ENCODE assay signal across 9 cellular contexts in genomic region chr7:142855756-142856564, GRCh38. TPM values are rescaled to one million over a fixed set of nuclear protein-coding genes. Genes with fewer than 3 reads are reported as not detected.
DNase-seq lines count a peak whose midpoint lies in the region; ATAC-seq and TF ChIP-seq lines count a peak whose summit lies in the region.
"Had no signal": no experiment of that assay in that cellular context is flagged by ENCODE, and none has a peak within 500 bp of the region (broad histone marks: within the 10 kb centered on the region; RNA-seq: fewer than 3 reads in every experiment).

No MANE protein-coding gene starts in this region.

- H3K36me3 ChIP-seq in heart right ventricle (no peaks in the 10 kb centered on the region), gastrocnemius medialis (no peaks in the 10 kb centered on the region)
- H3K36me3 ChIP-seq: SJSA1 had no signal

- H2BK12ac ChIP-seq in H9 (ENCODE audit: insufficient read length, low read depth, low read length) = no peak overlapping the region

- no peak for TF ChIP-seq CTCF in H9 (conservative IDR thresholded peaks at IDR 0.05)
- no peak for TF ChIP-seq CTCF in heart right ventricle (IDR thresholded peaks at IDR 0.05)
- TF ChIP-seq CTCF in gastrocnemius medialis (IDR thresholded peaks at IDR 0.05 in 4 of 5, conservative IDR thresholded peaks at IDR 0.05 in 1 of 5) = no peak

- intact Hi-C loops in activated T-helper 2 cell treated with anti-CD3 and anti-CD28 coated beads, Interferon-gamma antibody, Interleukin-2, Interleukin-4, amounts not matched to agents 10 μg/mL and 5 μg/mL and 100 μg/mL, durations not matched to agents 14 hours and 24 hours and 36 hours (cut with micrococcal nuclease) = no loop called here
- intact Hi-C loops in heart right ventricle (cut with DNase I) (loop anchor here in 9 of 10 donors (2.0 to 10.0 kb wide), 8 partner anchors 146 to 361 kb away; no protein-coding TSS in a partner anchor), gastrocnemius medialis (cut with DNase I; ENCODE audit: low total_unique reads) (no loop called here)

- H3K9ac ChIP-seq in H9 (ENCODE audit: extremely low read depth, insufficient read length, low read length) = no peak overlapping the region

- H3K27ac ChIP-seq in H9 (ENCODE audit: insufficient read length, low read depth, low read length) (no peak overlapping the region), heart right ventricle (no peak overlapping the region), gastrocnemius medialis (peak overlapping the region in 1 of 4 donors; percentile 27)
- H3K27ac ChIP-seq: SJSA1 had no signal

- H4K91ac ChIP-seq in H9 (ENCODE audit: insufficient read length, low read depth, low read length) = no peak overlapping the region

- H3K56ac ChIP-seq in H9 (ENCODE audit: insufficient read length, low read depth, low read length) = no peak overlapping the region

- no peak overlapping the region; a peak in 1 of 7 replicates for H3K27ac Mint-ChIP-seq in H9
- H3K27ac Mint-ChIP-seq in activated T-helper 2 cell treated with anti-CD3 and anti-CD28 coated beads, Interferon-gamma antibody, Interleukin-2, Interleukin-4, amounts not matched to agents 10 μg/mL and 5 μg/mL and 100 μg/mL, durations not matched to agents 14 hours and 24 hours and 36 hours = no peak overlapping the region

- no peaks in the 10 kb centered on the region; a peak in 1 of 5 replicates for H3K9me3 Mint-ChIP-seq in H9
- H3K9me3 Mint-ChIP-seq in activated T-helper 2 cell treated with anti-CD3 and anti-CD28 coated beads, Interferon-gamma antibody, Interleukin-2, Interleukin-4, amounts not matched to agents 10 μg/mL and 5 μg/mL and 100 μg/mL, durations not matched to agents 14 hours and 24 hours and 36 hours = no peaks in the 10 kb centered on the region

- ATAC-seq in heart right ventricle (peak in 7 of 8 donors; percentile 12 to 83 (median 50)), gastrocnemius medialis (peak in 1 of 2 donors; percentile 12), HG03175 (IDR thresholded peaks at IDR 0.05; ENCODE audit: unreplicated experiment) (no peak)

- no peak overlapping the region for H2BK120ac ChIP-seq in H9 (ENCODE audit: low read depth, low read length, poor library complexity, severe bottlenecking)

- peaks cover 18 to 23% of the 10 kb centered on the region in 2 experiments for H3K4me1 Mint-ChIP-seq in H9
- peaks cover 6% of the 10 kb centered on the region for H3K4me1 Mint-ChIP-seq in activated T-helper 2 cell treated with anti-CD3 and anti-CD28 coated beads, Interferon-gamma antibody, Interleukin-2, Interleukin-4, amounts not matched to agents 10 μg/mL and 5 μg/mL and 100 μg/mL, durations not matched to agents 14 hours and 24 hours and 36 hours (ENCODE audit: low read depth)

- H3K27me3 ChIP-seq in H9 (ENCODE audit: insufficient read depth, low read length) (peaks cover 4% of the 10 kb centered on the region; the same call in 1 of the 2 replicates), heart right ventricle (peaks cover 0 to 9% (median 0%) of the 10 kb centered on the region in 7 donors), gastrocnemius medialis (no peaks in the 10 kb centered on the region)

- H3K27me3 Mint-ChIP-seq in H9 (ENCODE audit: low read depth) = peaks cover 25% of the 10 kb centered on the region
- H3K27me3 Mint-ChIP-seq in activated T-helper 2 cell treated with anti-CD3 and anti-CD28 coated beads, Interferon-gamma antibody, Interleukin-2, Interleukin-4, amounts not matched to agents 10 μg/mL and 5 μg/mL and 100 μg/mL, durations not matched to agents 14 hours and 24 hours and 36 hours (ENCODE audit: low read depth) = peaks cover 33% of the 10 kb centered on the region

- no peak overlapping the region for H2AFZ ChIP-seq in H9 (ENCODE audit: low read length)

- peaks cover 17% of the 10 kb centered on the region for H3K23me2 ChIP-seq in H9 (ENCODE audit: insufficient read length, low read depth, low read length, poor library complexity, severe bottlenecking)

- H3K79me2 ChIP-seq in H9 (ENCODE audit: insufficient read depth, low read length) = no peaks in the 10 kb centered on the region

- no peak overlapping the region for H2AK5ac ChIP-seq in H9 (ENCODE audit: insufficient read length, low read length)

- no peaks in the 10 kb centered on the region for H3K79me1 ChIP-seq in H9 (ENCODE audit: insufficient read depth, low read depth, low read length, poor library complexity, severe bottlenecking)

- H3K4me3 ChIP-seq in heart right ventricle (peak overlapping the region in 9 of 10 donors; percentile 54 to 75 (median 71)), gastrocnemius medialis (peak overlapping the region; percentile 72 to 81 (median 76))

- no peak overlapping the region for H2BK15ac ChIP-seq in H9 (ENCODE audit: low read depth, low read length)

- H4K8ac ChIP-seq in H9 (replicated peaks; ENCODE audit: insufficient read length, low read depth, low read length) = no peak overlapping the region

- H3K4me2 ChIP-seq in H9 (ENCODE audit: insufficient read depth, insufficient read length, low read length) = peak overlapping the region; percentile 72

- no peak for TF ChIP-seq POLR2A in gastrocnemius medialis (IDR thresholded peaks at IDR 0.05)

- 0 out of 7 replicates have a peak, but pooled peaks cover 0 to 4% (median 0%) of the 10 kb centered on the region in 3 experiments for H3K36me3 Mint-ChIP-seq in H9 (ENCODE audit: insufficient read depth in 1 of 3, low read depth in 3 of 3)
- H3K36me3 Mint-ChIP-seq in activated T-helper 2 cell treated with anti-CD3 and anti-CD28 coated beads, Interferon-gamma antibody, Interleukin-2, Interleukin-4, amounts not matched to agents 10 μg/mL and 5 μg/mL and 100 μg/mL, durations not matched to agents 14 hours and 24 hours and 36 hours (ENCODE audit: low read depth) = no peaks in the 10 kb centered on the region

- H3K9me3 ChIP-seq in H9 (ENCODE audit: control insufficient read depth, low read depth, low read length) (no peaks in the 10 kb centered on the region), heart right ventricle (no peaks in the 10 kb centered on the region), gastrocnemius medialis (no peaks in the 10 kb centered on the region)
- H3K9me3 ChIP-seq: SJSA1 had no signal

- no peak overlapping the region for H3K23ac ChIP-seq in H9 (ENCODE audit: insufficient read length, low read depth, low read length)

- peak overlapping the region; percentile 85 to 86 for H3K4me3 Mint-ChIP-seq in H9
- H3K4me3 Mint-ChIP-seq in activated T-helper 2 cell treated with anti-CD3 and anti-CD28 coated beads, Interferon-gamma antibody, Interleukin-2, Interleukin-4, amounts not matched to agents 10 μg/mL and 5 μg/mL and 100 μg/mL, durations not matched to agents 14 hours and 24 hours and 36 hours (ENCODE audit: low read depth) = peak overlapping the region; percentile 65

- no peak overlapping the region for H3T11ph ChIP-seq in H9 (ENCODE audit: low read length)

- H3K14ac ChIP-seq in H9 (ENCODE audit: insufficient read depth, low read length) = no peak overlapping the region

- H3K18ac ChIP-seq in H9 (ENCODE audit: insufficient read length, low read depth, low read length) = no peak overlapping the region

- no peaks in the 10 kb centered on the region for H4K20me1 ChIP-seq in H9 (ENCODE audit: control insufficient read depth, insufficient read depth, insufficient read length)

- H3K4me1 ChIP-seq in H9 (ENCODE audit: insufficient read depth, low read length) (peaks cover 3% of the 10 kb centered on the region; the same call in 1 of the 2 replicates), heart right ventricle (peaks cover 0 to 29% (median 17%) of the 10 kb centered on the region in 9 donors), gastrocnemius medialis (peaks cover 2 to 12% of the 10 kb centered on the region in 2 donors)

- H4K5ac ChIP-seq in H9 (ENCODE audit: insufficient read length, low read depth, low read length) = no peak overlapping the region

- in situ Hi-C loops in gastrocnemius medialis (cut with MboI; ENCODE audit: low sequenced_read_pairs in 4 of 4) = loop anchor here (10.0 to 25.0 kb wide), 3 partner anchors 149 to 359 kb away; partner anchors contain the start of gene TAS2R40 (in 3 of the 4)

- no CpG with 5 or more reads among the region's 12 CpGs for WGBS in H9 (ENCODE audit: extremely low coverage, insufficient read length, low lambda C conversion rate)
- 48 to 49% methylated on average over 12 of the region's 12 CpGs for WGBS in heart right ventricle, 2 donors

- no peak overlapping the region for H3K4ac ChIP-seq in H9 (ENCODE audit: low read depth, low read length)

- DNase-seq in H9 (no peak), heart right ventricle (peak in 1 of 2 donors; percentile 67), gastrocnemius medialis (no peak), H4 (ENCODE audit: low spot score) (no peak), AG08396 (ENCODE audit: low spot score) (no peak), T-helper 9 cell (no peak)
- DNase-seq in activated T-helper 2 cell treated with anti-CD3 and anti-CD28 coated beads, Interferon-gamma antibody, Interleukin-2, Interleukin-4, amounts not matched to agents 10 μg/mL and 5 μg/mL and 100 μg/mL, durations not matched to agents 14 hours and 24 hours and 36 hours (ENCODE audit: low spot score) = no peak

- no peak overlapping the region for H2BK20ac ChIP-seq in H9 (ENCODE audit: low read depth, low read length, poor library complexity, severe bottlenecking)

- no peak overlapping the region for H2BK5ac ChIP-seq in H9 (ENCODE audit: insufficient read length, low read length)

RNA-seq across cellular contexts. Expression of gene EPHB6, which starts 1.1 kb away (rescaled TPM):
- 9.7 and 11.6 TPM in 2 replicates for total RNA-seq in H9 (2021)
- total RNA-seq in activated T-helper 2 cell treated with anti-CD3 and anti-CD28 coated beads, Interferon-gamma antibody, Interleukin-2, Interleukin-4, amounts not matched to agents 10 μg/mL and 5 μg/mL and 100 μg/mL, durations not matched to agents 14 hours and 24 hours and 36 hours = 2.4 and 3.0 TPM in 2 replicates
- total RNA-seq in heart right ventricle = 1 to 10 TPM in 8 of 10 donors, under 1 TPM in 2; 0.55 to 5.4 (median 2.6) TPM
- 10 to 100 TPM in 1 of 2 donors, 1 to 10 TPM in 1; 1.9 to 14.9 TPM for polyA plus RNA-seq in heart right ventricle
- total RNA-seq in gastrocnemius medialis = 1 to 10 TPM; 2.0 to 8.9 (median 2.8) TPM
- total RNA-seq in H4 (2014; rRNA removed; shearing (Covaris generic)) = 0.35 and 1.7 TPM in 2 replicates

RNA-seq across cellular contexts. Expression of gene TRPV6, which starts 29.6 kb away (rescaled TPM):
- 0.61 and 0.81 TPM in 2 replicates for total RNA-seq in H9 (2021)
- 0.07 TPM in 1 of 2 replicates, not detected in the other for total RNA-seq in activated T-helper 2 cell treated with anti-CD3 and anti-CD28 coated beads, Interferon-gamma antibody, Interleukin-2, Interleukin-4, amounts not matched to agents 10 μg/mL and 5 μg/mL and 100 μg/mL, durations not matched to agents 14 hours and 24 hours and 36 hours
- total RNA-seq in heart right ventricle = not detected
- under 1 TPM in 1 of 2 donors, not detected in 1; 0.03 TPM for polyA plus RNA-seq in heart right ventricle
- total RNA-seq in gastrocnemius medialis = not detected
- total RNA-seq in H4 (2014; rRNA removed; shearing (Covaris generic)) = not detected in 2 replicates
- total RNA-seq: SJSA1 had no signal

Comparison
In these comparisons a context has a peak if more than half of its experiments do, and no peak if none do; other contexts are left out.
1. intact Hi-C loops: an anchor here in heart right ventricle (2.0 to 10.0 kb wide); none called in activated T-helper 2 cell treated with anti-CD3 and anti-CD28 coated beads, Interferon-gamma antibody, Interleukin-2, Interleukin-4, amounts not matched to agents 10 μg/mL and 5 μg/mL and 100 μg/mL, durations not matched to agents 14 hours and 24 hours and 36 hours and gastrocnemius medialis.